Comparison of ENCODE assay signal across 1 cellular context in genomic region chr16:70250748-70251650, GRCh38.
TF ChIP-seq lines count a peak whose summit lies in the region.

No MANE protein-coding gene starts in this region.

TF ChIP-seq in HepG2, 621 proteins besides CTCF, POLR2A, EP300 and RAD21 (continued from another document and continues in another):
- no peak for TF ChIP-seq SKIL (CRISPR knock-in tag; IDR thresholded peaks at IDR 0.05; ENCODE audit: borderline replicate concordance)
- TF ChIP-seq ATF4 (CRISPR knock-in tag; IDR thresholded peaks at IDR 0.05): no peak
- no peak for TF ChIP-seq ZNF281 (CRISPR knock-in tag; IDR thresholded peaks at IDR 0.05; ENCODE audit: borderline replicate concordance)
- TF ChIP-seq ZBTB10 (CRISPR knock-in tag; IDR thresholded peaks at IDR 0.05; ENCODE audit: borderline replicate concordance): 0 out of 2 replicates have a peak, but pooled peaks have one; percentile 28
- peak; percentile 71; the same call in 1 of the 2 replicates for TF ChIP-seq ZNF160 (CRISPR knock-in tag; IDR thresholded peaks at IDR 0.05)
- TF ChIP-seq ZNF782 (CRISPR knock-in tag; IDR thresholded peaks at IDR 0.05; ENCODE audit: borderline replicate concordance): peak; percentile 88; the same call in 1 of the 2 replicates
- TF ChIP-seq U2AF2 (IDR thresholded peaks at IDR 0.05; ENCODE audit: low read depth, low read length): no peak
- TF ChIP-seq ZNF768 (CRISPR knock-in tag; IDR thresholded peaks at IDR 0.05): peak; percentile 85
- TF ChIP-seq RFX1 (IDR thresholded peaks at IDR 0.05): no peak
- no peak for TF ChIP-seq MEF2D (CRISPR knock-in tag; IDR thresholded peaks at IDR 0.05)
- TF ChIP-seq RORA (CRISPR knock-in tag; IDR thresholded peaks at IDR 0.05): no peak
- peak; percentile 95 for TF ChIP-seq NR0B2 (CRISPR knock-in tag; IDR thresholded peaks at IDR 0.05)
- no peak for TF ChIP-seq RXRB (CRISPR knock-in tag; IDR thresholded peaks at IDR 0.05; ENCODE audit: borderline replicate concordance)
- no peak for TF ChIP-seq TBL1XR1 (IDR thresholded peaks at IDR 0.05; ENCODE audit: borderline replicate concordance, low read length, partially characterized antibody)
- peak; percentile 83; the same call in 1 of the 2 replicates for TF ChIP-seq MAX (IDR thresholded peaks at IDR 0.05)
- no peak for TF ChIP-seq HOXA7 (CRISPR knock-in tag; IDR thresholded peaks at IDR 0.05)
- TF ChIP-seq ZNF367 (CRISPR knock-in tag; IDR thresholded peaks at IDR 0.05; ENCODE audit: borderline replicate concordance): peak; percentile 74; the same call in 1 of the 2 replicates
- TF ChIP-seq BORCS8-MEF2B (CRISPR knock-in tag; IDR thresholded peaks at IDR 0.05): peak; percentile 66
- TF ChIP-seq MAFK (conservative IDR thresholded peaks at IDR 0.05 in 1 of 2, IDR thresholded peaks at IDR 0.05 in 1 of 2; ENCODE audit: low read length in 2 of 2): no peak
- no peak for TF ChIP-seq NFRKB (IDR thresholded peaks at IDR 0.05)
- TF ChIP-seq KDM5B (CRISPR knock-in tag; IDR thresholded peaks at IDR 0.05; ENCODE audit: borderline replicate concordance): peak; percentile 66
- TF ChIP-seq YEATS4 (CRISPR knock-in tag; IDR thresholded peaks at IDR 0.05; ENCODE audit: borderline replicate concordance): no peak; the same call in 1 of the 2 replicates
- no peak for TF ChIP-seq ZNF781 (CRISPR knock-in tag; IDR thresholded peaks at IDR 0.05; ENCODE audit: borderline replicate concordance, not compliant biosample characterization)
- TF ChIP-seq SP140L (CRISPR knock-in tag; IDR thresholded peaks at IDR 0.05; ENCODE audit: borderline replicate concordance): no peak
- TF ChIP-seq ZSCAN21 (CRISPR knock-in tag; IDR thresholded peaks at IDR 0.05; ENCODE audit: borderline replicate concordance): no peak; the same call in 1 of the 2 replicates
- no peak for TF ChIP-seq PATZ1 (CRISPR knock-in tag; IDR thresholded peaks at IDR 0.05)
- no peak for TF ChIP-seq NBN (conservative IDR thresholded peaks at IDR 0.05)
- TF ChIP-seq ZSCAN25 (CRISPR knock-in tag; IDR thresholded peaks at IDR 0.05): no peak; the same call in none of the 2 replicates
- TF ChIP-seq PRDM10 (CRISPR knock-in tag; IDR thresholded peaks at IDR 0.05; ENCODE audit: low read depth): no peak
- TF ChIP-seq NKX3-1 (CRISPR knock-in tag; IDR thresholded peaks at IDR 0.05): peak; percentile 64; the same call in 1 of the 2 replicates
- peak; percentile 51; the same call in 1 of the 2 replicates for TF ChIP-seq ARNTL (CRISPR knock-in tag; IDR thresholded peaks at IDR 0.05)
- no peak for TF ChIP-seq ZNF530 (CRISPR knock-in tag; IDR thresholded peaks at IDR 0.05; ENCODE audit: low read depth)
- no peak for TF ChIP-seq TBX3 (IDR thresholded peaks at IDR 0.05; ENCODE audit: borderline replicate concordance)
- TF ChIP-seq ZNF512B (CRISPR knock-in tag; IDR thresholded peaks at IDR 0.05; ENCODE audit: borderline replicate concordance): no peak
- no peak for TF ChIP-seq CEBPG (CRISPR knock-in tag; IDR thresholded peaks at IDR 0.05)
- no peak for TF ChIP-seq NFKBIZ (CRISPR knock-in tag; IDR thresholded peaks at IDR 0.05)
- no peak; the same call in 1 of the 2 replicates for TF ChIP-seq ZNF749 (CRISPR knock-in tag; IDR thresholded peaks at IDR 0.05; ENCODE audit: borderline replicate concordance)
- TF ChIP-seq SETDB1 (CRISPR knock-in tag; IDR thresholded peaks at IDR 0.05; ENCODE audit: borderline replicate concordance): no peak
